2 cellular contexts compared by ENCODE assay signal in the genomic region with DNA sequence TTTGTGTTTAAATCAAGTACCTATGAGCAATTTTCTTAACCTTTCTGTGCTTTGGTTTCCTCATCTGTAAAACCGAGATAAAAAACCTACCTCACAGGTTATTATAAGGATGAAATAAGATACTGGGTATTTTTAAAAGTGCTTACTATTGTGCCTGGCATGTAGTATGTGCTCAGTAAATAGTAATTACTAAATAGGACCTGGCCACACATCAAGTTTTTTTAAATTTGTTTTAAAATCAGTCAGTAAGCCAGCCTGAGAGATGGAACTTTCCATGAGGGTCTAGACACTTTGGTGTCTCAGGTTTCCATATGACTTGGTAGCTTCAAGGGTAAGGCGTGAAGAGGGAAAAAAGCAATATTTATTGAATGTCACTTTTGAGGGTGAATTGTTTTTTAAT.
TF ChIP-seq lines count a peak whose summit lies in the region.

No MANE protein-coding gene starts in this region.

TF ChIP-seq in SK-N-SH, 30 proteins besides CTCF, POLR2A, EP300 and RAD21 (continued from another document):
- TF ChIP-seq, protein P1, sequence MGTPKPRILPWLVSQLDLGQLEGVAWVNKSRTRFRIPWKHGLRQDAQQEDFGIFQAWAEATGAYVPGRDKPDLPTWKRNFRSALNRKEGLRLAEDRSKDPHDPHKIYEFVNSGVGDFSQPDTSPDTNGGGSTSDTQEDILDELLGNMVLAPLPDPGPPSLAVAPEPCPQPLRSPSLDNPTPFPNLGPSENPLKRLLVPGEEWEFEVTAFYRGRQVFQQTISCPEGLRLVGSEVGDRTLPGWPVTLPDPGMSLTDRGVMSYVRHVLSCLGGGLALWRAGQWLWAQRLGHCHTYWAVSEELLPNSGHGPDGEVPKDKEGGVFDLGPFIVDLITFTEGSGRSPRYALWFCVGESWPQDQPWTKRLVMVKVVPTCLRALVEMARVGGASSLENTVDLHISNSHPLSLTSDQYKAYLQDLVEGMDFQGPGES (IDR thresholded peaks at IDR 0.05; ENCODE audit: low read depth, low read length), result no peak
- TF ChIP-seq GATA2 (CRISPR knock-in tag; IDR thresholded peaks at IDR 0.05) (0 out of 2 replicates have a peak, but pooled peaks have one; percentile 4), RXRA (IDR thresholded peaks at IDR 0.05; ENCODE audit: borderline replicate concordance, low read depth) (no peak), GABPA (IDR thresholded peaks at IDR 0.05; ENCODE audit: low read depth) (no peak), YY1 (IDR thresholded peaks at IDR 0.05; ENCODE audit: low read depth) (no peak)

TF ChIP-seq in SK-N-SH treated with all-trans-retinoic acid at 6 μM for 48 hours, 23 proteins besides CTCF, POLR2A, EP300 and RAD21 (continued from another document):
- TF ChIP-seq PATZ1 (CRISPR knock-in tag; IDR thresholded peaks at IDR 0.05; ENCODE audit: borderline replicate concordance), result no peak
- TF ChIP-seq, protein P2, sequence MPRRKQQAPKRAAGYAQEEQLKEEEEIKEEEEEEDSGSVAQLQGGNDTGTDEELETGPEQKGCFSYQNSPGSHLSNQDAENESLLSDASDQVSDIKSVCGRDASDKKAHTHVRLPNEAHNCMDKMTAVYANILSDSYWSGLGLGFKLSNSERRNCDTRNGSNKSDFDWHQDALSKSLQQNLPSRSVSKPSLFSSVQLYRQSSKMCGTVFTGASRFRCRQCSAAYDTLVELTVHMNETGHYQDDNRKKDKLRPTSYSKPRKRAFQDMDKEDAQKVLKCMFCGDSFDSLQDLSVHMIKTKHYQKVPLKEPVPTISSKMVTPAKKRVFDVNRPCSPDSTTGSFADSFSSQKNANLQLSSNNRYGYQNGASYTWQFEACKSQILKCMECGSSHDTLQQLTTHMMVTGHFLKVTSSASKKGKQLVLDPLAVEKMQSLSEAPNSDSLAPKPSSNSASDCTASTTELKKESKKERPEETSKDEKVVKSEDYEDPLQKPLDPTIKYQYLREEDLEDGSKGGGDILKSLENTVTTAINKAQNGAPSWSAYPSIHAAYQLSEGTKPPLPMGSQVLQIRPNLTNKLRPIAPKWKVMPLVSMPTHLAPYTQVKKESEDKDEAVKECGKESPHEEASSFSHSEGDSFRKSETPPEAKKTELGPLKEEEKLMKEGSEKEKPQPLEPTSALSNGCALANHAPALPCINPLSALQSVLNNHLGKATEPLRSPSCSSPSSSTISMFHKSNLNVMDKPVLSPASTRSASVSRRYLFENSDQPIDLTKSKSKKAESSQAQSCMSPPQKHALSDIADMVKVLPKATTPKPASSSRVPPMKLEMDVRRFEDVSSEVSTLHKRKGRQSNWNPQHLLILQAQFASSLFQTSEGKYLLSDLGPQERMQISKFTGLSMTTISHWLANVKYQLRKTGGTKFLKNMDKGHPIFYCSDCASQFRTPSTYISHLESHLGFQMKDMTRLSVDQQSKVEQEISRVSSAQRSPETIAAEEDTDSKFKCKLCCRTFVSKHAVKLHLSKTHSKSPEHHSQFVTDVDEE (CRISPR knock-in tag; IDR thresholded peaks at IDR 0.05), result no peak
- TF ChIP-seq CREB5 (CRISPR knock-in tag; IDR thresholded peaks at IDR 0.05; ENCODE audit: low read depth), result no peak
- no peak for TF ChIP-seq ZNF565 (CRISPR knock-in tag; conservative IDR thresholded peaks at IDR 0.05; ENCODE audit: low read depth)
- TF ChIP-seq CSDC2 (CRISPR knock-in tag; IDR thresholded peaks at IDR 0.05), result no peak
- no peak for TF ChIP-seq GLIS3 (CRISPR knock-in tag; IDR thresholded peaks at IDR 0.05)
- no peak for TF ChIP-seq ISL1 (CRISPR knock-in tag; IDR thresholded peaks at IDR 0.05)
- TF ChIP-seq SNAI2 (CRISPR knock-in tag; IDR thresholded peaks at IDR 0.05), result no peak
